In the genomic region with DNA sequence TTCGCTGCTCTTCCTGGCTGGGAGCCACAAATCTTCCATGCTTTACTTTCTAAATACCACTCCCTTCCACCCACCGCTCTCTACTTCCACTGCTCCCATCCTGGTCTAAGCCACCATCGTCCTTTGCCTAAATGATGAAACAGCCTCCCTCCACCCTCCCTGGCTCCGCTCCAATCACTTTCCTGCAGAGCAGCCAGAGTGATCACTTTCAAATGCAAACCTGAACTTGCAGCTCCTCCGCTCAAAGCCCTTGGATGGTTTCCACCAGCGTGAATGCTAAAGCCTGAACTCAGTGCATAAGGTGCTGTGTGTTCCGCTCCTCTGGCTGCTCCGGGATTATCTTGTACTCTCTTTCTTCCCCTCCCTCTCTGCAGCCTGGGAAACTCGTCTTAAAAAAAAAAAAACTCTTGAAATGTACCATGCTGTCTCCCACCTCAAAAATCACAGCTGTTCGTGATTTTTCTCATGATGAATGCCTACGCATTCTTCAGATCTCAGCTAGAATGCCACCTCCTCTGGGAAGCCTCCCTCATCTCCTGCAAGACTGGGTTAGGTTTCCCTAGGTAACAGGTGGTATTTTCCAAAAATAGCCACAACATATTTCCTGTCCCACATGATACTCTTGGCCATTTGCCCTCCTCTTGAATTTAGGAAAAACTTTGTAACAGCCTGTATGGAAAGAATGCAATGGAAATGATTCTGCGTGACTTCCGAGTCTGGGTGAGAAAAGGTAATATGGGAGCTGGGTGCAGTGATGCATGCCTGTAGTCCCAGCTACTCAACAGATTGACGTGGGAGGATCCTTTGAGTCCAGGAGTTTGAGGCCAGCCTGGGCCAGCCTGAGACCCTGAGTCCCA, we compare ENCODE assay signal across 8 cellular contexts. TPM values are rescaled to one million over a fixed set of nuclear protein-coding genes. Genes with fewer than 3 reads are reported as not detected.
DNase-seq lines count a peak whose midpoint lies in the region; ATAC-seq and TF ChIP-seq lines count a peak whose summit lies in the region.

No MANE protein-coding gene starts in this region.

- DNase-seq in AG10803 (ENCODE audit: low read depth) (no peak), HK-2 (ENCODE audit: unreplicated experiment) (peak; percentile 51), right atrium auricular region (ENCODE audit: low spot score) (peak; percentile 75), renal cortical epithelial cell (ENCODE audit: low read depth) (peak; percentile 82), OCI-M2 (lab: John Stamatoyannopoulos, UW; ENCODE audit: unreplicated experiment) (no peak), Kasumi-1 (lab: John Stamatoyannopoulos, UW) (no peak)
- DNase-seq in activated naive CD8-positive, alpha-beta T cell treated with anti-CD3 and anti-CD28 coated beads, Interleukin-2, amount 10 ng/mL, durations not matched to agents 7 days and 5 days = no peak

- peak overlapping the region; percentile 53 for H3K4me3 Mint-ChIP-seq in activated naive CD8-positive, alpha-beta T cell treated with anti-CD3 and anti-CD28 coated beads, Interleukin-2, amount 10 ng/mL, durations not matched to agents 7 days and 5 days

- no peaks in the 10 kb centered on the region for H3K36me3 ChIP-seq in right atrium auricular region

- no peak for ATAC-seq in activated naive CD8-positive, alpha-beta T cell treated with anti-CD3 and anti-CD28 coated beads, Interleukin-2, amount 10 ng/mL, durations not matched to agents 7 days and 5 days (ENCODE audit: low read depth)
- ATAC-seq in GM18870 (IDR thresholded peaks at IDR 0.05; ENCODE audit: unreplicated experiment) = no peak

- TF ChIP-seq CTCF in AG10803 (conservative IDR thresholded peaks at IDR 0.05; ENCODE audit: low read length) (no peak), right atrium auricular region (IDR thresholded peaks at IDR 0.05) (no peak)

- H3K27me3 ChIP-seq in right atrium auricular region = no peaks in the 10 kb centered on the region

- peaks cover 2% of the 10 kb centered on the region for H3K9me3 Mint-ChIP-seq in activated naive CD8-positive, alpha-beta T cell treated with anti-CD3 and anti-CD28 coated beads, Interleukin-2, amount 10 ng/mL, durations not matched to agents 7 days and 5 days

- no peaks in the 10 kb centered on the region for H3K9me3 ChIP-seq in right atrium auricular region

- H3K4me1 Mint-ChIP-seq in activated naive CD8-positive, alpha-beta T cell treated with anti-CD3 and anti-CD28 coated beads, Interleukin-2, amount 10 ng/mL, durations not matched to agents 7 days and 5 days = peaks cover 23% of the 10 kb centered on the region

- H3K27ac ChIP-seq in right atrium auricular region = peak overlapping the region; percentile 58 to 77

- POLR2A ChIA-PET in activated naive CD8-positive, alpha-beta T cell treated with anti-CD3 and anti-CD28 coated beads, Interleukin-2, amount 10 ng/mL, durations not matched to agents 7 days and 5 days (lab: Charles Lee) = interaction anchor here (0.6 kb wide), 1 partner anchor 17 kb away, joined by 3 read pairs; no protein-coding TSS in a partner anchor

- H3K4me1 ChIP-seq in right atrium auricular region = peaks cover 0 to 18% of the 10 kb centered on the region in 2 donors

- peak overlapping the region; percentile 7 for H3K27ac Mint-ChIP-seq in activated naive CD8-positive, alpha-beta T cell treated with anti-CD3 and anti-CD28 coated beads, Interleukin-2, amount 10 ng/mL, durations not matched to agents 7 days and 5 days

- H3K4me3 ChIP-seq in AG10803 (ENCODE audit: low read length) = peak overlapping the region; percentile 61
- peak overlapping the region; percentile 17 to 42 for H3K4me3 ChIP-seq in right atrium auricular region

- peaks cover under 1% of the 10 kb centered on the region for H3K36me3 Mint-ChIP-seq in activated naive CD8-positive, alpha-beta T cell treated with anti-CD3 and anti-CD28 coated beads, Interleukin-2, amount 10 ng/mL, durations not matched to agents 7 days and 5 days

- peaks cover 21% of the 10 kb centered on the region for H3K27me3 Mint-ChIP-seq in activated naive CD8-positive, alpha-beta T cell treated with anti-CD3 and anti-CD28 coated beads, Interleukin-2, amount 10 ng/mL, durations not matched to agents 7 days and 5 days

RNA-seq across cellular contexts. Expression of gene SIN3B, which starts 3.7 kb away (rescaled TPM):
- total RNA-seq in activated naive CD8-positive, alpha-beta T cell treated with anti-CD3 and anti-CD28 coated beads, Interleukin-2, amount 10 ng/mL, durations not matched to agents 7 days and 5 days = 10 to 100 TPM; 49.3 to 50.3 TPM
- total RNA-seq in right atrium auricular region (10 to 100 TPM; 15.4 to 17.9 TPM), renal cortical epithelial cell (17.7 and 80.9 TPM in 2 replicates)

Comparison
In these comparisons a context has a peak if more than half of its experiments do, and no peak if none do; other contexts are left out.
1. DNase-seq: peak in HK-2 (single experiment), right atrium auricular region (single experiment) and renal cortical epithelial cell (single experiment); none in AG10803 (single experiment), activated naive CD8-positive, alpha-beta T cell treated with anti-CD3 and anti-CD28 coated beads, Interleukin-2, amount 10 ng/mL, durations not matched to agents 7 days and 5 days (single experiment), OCI-M2 (single experiment) and Kasumi-1 (0 of 2).